In genomic region chr2:7203056-7203467, GRCh38 we compare ENCODE assay signal across 8 cellular contexts.
A peak's percentile ranks its signal among the peaks of the same experiment; 100 is the strongest.
DNase-seq lines count a peak whose midpoint lies in the region; ATAC-seq and TF ChIP-seq lines count a peak whose summit lies in the region.

No MANE protein-coding gene starts in this region.

- no peak overlapping the region for H3K4me3 Mint-ChIP-seq in endothelial cell (ENCODE audit: unreplicated experiment)
- no peak overlapping the region for H3K4me3 Mint-ChIP-seq in naive thymus-derived CD8-positive, alpha-beta T cell

- POLR2A ChIA-PET in naive thymus-derived CD8-positive, alpha-beta T cell (lab: Charles Lee): interaction anchor here (1.2 kb wide), 1 partner anchor 1482 kb away, joined by 6 read pairs; no protein-coding TSS in a partner anchor

- no peaks in the 10 kb centered on the region for H3K27me3 Mint-ChIP-seq in endothelial cell (ENCODE audit: unreplicated experiment)
- H3K27me3 Mint-ChIP-seq in naive thymus-derived CD8-positive, alpha-beta T cell: no peaks in the 10 kb centered on the region

- ATAC-seq in HG03280 (IDR thresholded peaks at IDR 0.05; ENCODE audit: unreplicated experiment) (peak; percentile 55), GM21526 (IDR thresholded peaks at IDR 0.05; ENCODE audit: low FRiP score, unreplicated experiment) (no peak)
- peak; percentile 58 to 74 for ATAC-seq in naive thymus-derived CD8-positive, alpha-beta T cell

- DNase-seq in DMS53 (lab: John Stamatoyannopoulos, UW): peak; percentile 72
- peak; percentile 52 for DNase-seq in NCI-H774 (lab: John Stamatoyannopoulos, UW)
- peak; percentile 76 for DNase-seq in activated CD8-positive, alpha-beta memory T cell treated with anti-CD3 and anti-CD28 coated beads for 24 hours
- DNase-seq in endothelial cell (ENCODE audit: low spot score): peak; percentile 63
- peak; percentile 33 to 81 (median 62) for DNase-seq in naive thymus-derived CD8-positive, alpha-beta T cell
- peak; percentile 25 for DNase-seq in stimulated activated naive CD4-positive, alpha-beta T cell treated with Interleukin-2 at 50 U/mL for 16 hours (lab: John Stamatoyannopoulos, UW)

- peak; percentile 99 for TF ChIP-seq CTCF in endothelial cell (IDR thresholded peaks at IDR 0.05; ENCODE audit: unreplicated experiment)

- no peak overlapping the region for H3K27ac Mint-ChIP-seq in endothelial cell (ENCODE audit: unreplicated experiment)
- no peak overlapping the region for H3K27ac Mint-ChIP-seq in naive thymus-derived CD8-positive, alpha-beta T cell

- no peaks in the 10 kb centered on the region for H3K9me3 Mint-ChIP-seq in endothelial cell (ENCODE audit: unreplicated experiment)
- H3K9me3 Mint-ChIP-seq in naive thymus-derived CD8-positive, alpha-beta T cell: no peaks in the 10 kb centered on the region

- no peaks in the 10 kb centered on the region for H3K4me1 Mint-ChIP-seq in endothelial cell (ENCODE audit: unreplicated experiment)
- H3K4me1 Mint-ChIP-seq in naive thymus-derived CD8-positive, alpha-beta T cell: no peaks in the 10 kb centered on the region

- no peaks in the 10 kb centered on the region for H3K36me3 Mint-ChIP-seq in endothelial cell (ENCODE audit: low read depth, unreplicated experiment)
- no peaks in the 10 kb centered on the region for H3K36me3 Mint-ChIP-seq in naive thymus-derived CD8-positive, alpha-beta T cell

Comparison
In these comparisons a context has a peak if more than half of its experiments do, and no peak if none do; other contexts are left out.
1. DNase-seq: peak in every context shown above with its lines; median percentile 76 in activated CD8-positive, alpha-beta memory T cell treated with anti-CD3 and anti-CD28 coated beads for 24 hours; 72 in DMS53; 63 in endothelial cell; 62 in naive thymus-derived CD8-positive, alpha-beta T cell; 52 in NCI-H774; 25 in stimulated activated naive CD4-positive, alpha-beta T cell treated with Interleukin-2 at 50 U/mL for 16 hours.